In the genomic region with DNA sequence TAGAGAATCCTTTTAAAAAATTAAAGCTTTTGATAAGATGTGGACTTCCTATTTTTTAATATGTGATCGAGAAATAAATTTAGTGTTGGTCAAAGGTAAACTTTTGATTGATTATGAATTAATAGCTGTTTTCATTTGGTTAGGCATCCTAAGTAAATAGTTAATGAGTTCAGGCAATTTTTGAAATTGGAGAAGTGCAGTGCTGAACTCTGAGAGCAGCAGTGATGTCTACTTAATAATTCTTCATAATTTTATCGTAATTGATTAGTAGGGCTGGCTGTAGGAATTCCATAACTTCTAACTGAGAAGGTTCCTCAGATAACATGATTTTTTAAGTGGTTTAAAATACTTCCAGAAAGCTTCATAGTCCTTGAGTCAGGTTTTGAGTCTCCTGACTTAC, we compare ENCODE assay signal across 10 cellular contexts. TPM values are rescaled to one million over a fixed set of nuclear protein-coding genes. Genes with fewer than 3 reads are reported as not detected.
DNase-seq lines count a peak whose midpoint lies in the region; ATAC-seq and TF ChIP-seq lines count a peak whose summit lies in the region.
"Had no signal": no experiment of that assay in that cellular context is flagged by ENCODE, and none has a peak within 500 bp of the region (broad histone marks: within the 10 kb centered on the region; RNA-seq: fewer than 3 reads in every experiment).

No MANE protein-coding gene starts in this region.

- no peak overlapping the region for H3K27ac ChIP-seq in right cardiac atrium (ENCODE audit: low read length)
- H3K27ac ChIP-seq in hepatocyte: no peak overlapping the region
- no peak overlapping the region for H3K27ac ChIP-seq in ovary

- H3K27me3 ChIP-seq in right cardiac atrium (ENCODE audit: control insufficient read depth, insufficient read depth) (no peaks in the 10 kb centered on the region), hepatocyte (no peaks in the 10 kb centered on the region), ovary (no peaks in the 10 kb centered on the region)

- DNase-seq in right cardiac atrium (no peak), left ventricle myocardium superior (no peak), T-cell (no peak), hepatocyte (ENCODE audit: low spot score) (no peak), type B pancreatic cell (ENCODE audit: extremely low spot score, unreplicated experiment) (no peak), ovary (no peak), RPMI8226 (no peak)
- DNase-seq: NCI-H187 treated with DMSO at 0.1 percent for 48 hours had no signal

- no peaks in the 10 kb centered on the region for H4K20me1 ChIP-seq in hepatocyte (ENCODE audit: insufficient read depth, poor library complexity, severe bottlenecking)

- intact Hi-C loops in right cardiac atrium (cut with DNase I): loop anchor here (5.0 to 10.0 kb wide), 5 partner anchors 89 to 409 kb away; partner anchors contain the start of gene TMEM131L (in 1 of the 4)
- intact Hi-C loops in left ventricle myocardium superior (cut with micrococcal nuclease): no loop called here
- intact Hi-C loops in ovary (cut with DNase I): loop anchor here in 2 of 4 donors (10.0 kb wide), 2 partner anchors 109 to 119 kb away; partner anchors contain the start of gene TMEM131L (in 1 of the 2)

- H3K4me2 ChIP-seq in hepatocyte: peak overlapping the region; percentile 97

- ATAC-seq in right cardiac atrium: no peak
- ATAC-seq in left ventricle myocardium superior: no peak
- no peak for ATAC-seq in T-cell (replicated peaks in 1 of 4)
- no peak for ATAC-seq in GM19328 (IDR thresholded peaks at IDR 0.05; ENCODE audit: unreplicated experiment)

- no peak for TF ChIP-seq EP300 in ovary (IDR thresholded peaks at IDR 0.05)

- H3K4me1 Mint-ChIP-seq in T-cell (peaks cover 9 to 36% (median 17%) of the 10 kb centered on the region in 3 donors), type B pancreatic cell (ENCODE audit: unreplicated experiment) (peaks cover 20% of the 10 kb centered on the region)

- H3K27ac Mint-ChIP-seq in T-cell (no peak overlapping the region), type B pancreatic cell (no peak overlapping the region)

- POLR2A ChIA-PET in T-cell (lab: Charles Lee): interaction anchor here in 1 of 2 donors (0.6 kb wide), 1 partner anchor 560 kb away, joined by 3 read pairs; no protein-coding TSS in a partner anchor

- H3K27me3 Mint-ChIP-seq in T-cell (peaks cover 0 to 3% of the 10 kb centered on the region in 2 donors), type B pancreatic cell (peaks cover 4% of the 10 kb centered on the region)

- TF ChIP-seq CTCF in hepatocyte (IDR thresholded peaks at IDR 0.05; ENCODE audit: poor library complexity) (no peak), type B pancreatic cell (conservative IDR thresholded peaks at IDR 0.05) (no peak), ovary (IDR thresholded peaks at IDR 0.05) (no peak)

- no peaks in the 10 kb centered on the region for H3K9me2 ChIP-seq in hepatocyte (replicated peaks; ENCODE audit: insufficient read depth)

- WGBS in right cardiac atrium: 66% methylated on average over 2 of the region's 2 CpGs
- WGBS in hepatocyte (ENCODE audit: low lambda C conversion rate, missing lambda C conversion rate): 69% methylated on average over 2 of the region's 2 CpGs
- 24 to 32% (median 25%) methylated on average over 2 of the region's 2 CpGs for WGBS in ovary, 3 donors

- H3K79me2 ChIP-seq in hepatocyte: no peaks in the 10 kb centered on the region

- H3K4me1 ChIP-seq in right cardiac atrium (ENCODE audit: control insufficient read depth, insufficient read depth, low read length) (no peaks in the 10 kb centered on the region), hepatocyte (ENCODE audit: insufficient read depth) (no peaks in the 10 kb centered on the region), ovary (ENCODE audit: insufficient read depth) (no peaks in the 10 kb centered on the region)

- no peaks in the 10 kb centered on the region for H3K9me3 Mint-ChIP-seq in T-cell
- no peaks in the 10 kb centered on the region for H3K9me3 Mint-ChIP-seq in type B pancreatic cell

- no peaks in the 10 kb centered on the region for H3K36me3 ChIP-seq in hepatocyte (replicated peaks; ENCODE audit: insufficient read depth, low read depth)
- no peaks in the 10 kb centered on the region for H3K36me3 ChIP-seq in ovary

- H3K4me3 Mint-ChIP-seq in T-cell: peak overlapping the region; percentile 84 to 95 (median 92)
- H3K4me3 Mint-ChIP-seq in type B pancreatic cell: peak overlapping the region; percentile 97

- CTCF ChIA-PET in T-cell (lab: Charles Lee): interaction anchor here (0.6 to 4.3 kb wide), 13 partner anchors 53 to 298 kb away, joined by 3 to 57 read pairs (median 3); no protein-coding TSS in a partner anchor

- peak overlapping the region; percentile 86 for H3K4me3 ChIP-seq in right cardiac atrium (ENCODE audit: low read length)
- no peak overlapping the region for H3K4me3 ChIP-seq in hepatocyte
- H3K4me3 ChIP-seq in ovary: no peak overlapping the region

- H2AFZ ChIP-seq in hepatocyte: peak overlapping the region; percentile 69

- H3K9me3 ChIP-seq in right cardiac atrium (ENCODE audit: control insufficient read depth, low read length): no peaks in the 10 kb centered on the region
- no peaks in the 10 kb centered on the region for H3K9me3 ChIP-seq in hepatocyte (ENCODE audit: low read depth)
- H3K9me3 ChIP-seq in ovary: no peaks in the 10 kb centered on the region

- no peak for TF ChIP-seq POLR2A in ovary (IDR thresholded peaks at IDR 0.05)

- H3K36me3 Mint-ChIP-seq in T-cell (no peaks in the 10 kb centered on the region), type B pancreatic cell (peaks cover 10% of the 10 kb centered on the region)

RNA-seq across cellular contexts. Expression of gene MND1, which starts 1.5 kb away (rescaled TPM):
- total RNA-seq in right cardiac atrium (under 1 TPM in 2 of 4 donors, not detected in 2; 0.41 to 0.54 TPM), left ventricle myocardium superior (not detected), T-cell (1 to 10 TPM in 1 of 5 donors, under 1 TPM in 2, not detected in 2; 0.53 to 1.1 (median 0.70) TPM), hepatocyte (4.3 and 5.8 TPM in 2 replicates), type B pancreatic cell (ENCODE audit: low replicate concordance) (3.8 and 15.2 TPM in 2 replicates), ovary (under 1 TPM in 3 of 7 donors, not detected in 4; 0.28 to 0.67 (median 0.36) TPM)
- polyA plus RNA-seq in right cardiac atrium (0.20 TPM), hepatocyte (2.2 and 3.0 TPM in 2 replicates), ovary (1 to 10 TPM in 1 of 2 donors, under 1 TPM in 1; 0.59 to 3.7 TPM)
- total RNA-seq: mesenteric fat pad had no signal
